ENCODE assay signal across 8 cellular contexts in genomic region chr4:157045507-157046127, GRCh38. TPM values are rescaled to one million over a fixed set of nuclear protein-coding genes. Genes with fewer than 3 reads are reported as not detected.
A peak's percentile ranks its signal among the peaks of the same experiment; 100 is the strongest.
DNase-seq lines count a peak whose midpoint lies in the region; ATAC-seq, FAIRE-seq and TF ChIP-seq lines count a peak whose summit lies in the region.

No MANE protein-coding gene starts in this region.

- CTCF ChIA-PET in activated CD8-positive, alpha-beta T cell treated with anti-CD3 and anti-CD28 coated beads for 36 hours (lab: Charles Lee): interaction anchor here (0.9 kb wide), 1 partner anchor 12 kb away, joined by 4 read pairs; no protein-coding TSS in a partner anchor
- CTCF ChIA-PET in activated CD8-positive, alpha-beta T cell treated with anti-CD3 and anti-CD28 coated beads, Interleukin-2, amount 10 ng/mL, durations not matched to agents 7 days and 5 days (lab: Charles Lee): no interaction called here

- no peak for TF ChIP-seq POLR2A in transverse colon (IDR thresholded peaks at IDR 0.05)

- no peaks in the 10 kb centered on the region for H3K36me3 Mint-ChIP-seq in activated CD8-positive, alpha-beta T cell treated with anti-CD3 and anti-CD28 coated beads for 36 hours (ENCODE audit: low read depth)
- no peaks in the 10 kb centered on the region for H3K36me3 Mint-ChIP-seq in activated CD8-positive, alpha-beta T cell treated with anti-CD3 and anti-CD28 coated beads, Interleukin-2, amount 10 ng/mL, durations not matched to agents 7 days and 5 days (ENCODE audit: low read depth)
- H3K36me3 Mint-ChIP-seq in astrocyte (ENCODE audit: low read depth, unreplicated experiment): no peaks in the 10 kb centered on the region

- H3K9me3 Mint-ChIP-seq in activated CD8-positive, alpha-beta T cell treated with anti-CD3 and anti-CD28 coated beads for 36 hours: no peaks in the 10 kb centered on the region
- no peaks in the 10 kb centered on the region for H3K9me3 Mint-ChIP-seq in activated CD8-positive, alpha-beta T cell treated with anti-CD3 and anti-CD28 coated beads, Interleukin-2, amount 10 ng/mL, durations not matched to agents 7 days and 5 days (ENCODE audit: insufficient read depth)
- H3K9me3 Mint-ChIP-seq in astrocyte (ENCODE audit: unreplicated experiment): peaks cover 2% of the 10 kb centered on the region

- in situ Hi-C loops in transverse colon (cut with MboI; ENCODE audit: low pct_ligation_motif_present in 1 of 4, low pct_unique_long_range_greater_than_20kb in 1 of 4, low sequenced_read_pairs in 3 of 4): loop anchor here in 1 of 4 donors (10.0 kb wide), 1 partner anchor 571 kb away; no protein-coding TSS in a partner anchor

- peak overlapping the region; percentile 34 for H3K4me2 ChIP-seq in astrocyte (ENCODE audit: low read length)

- no peaks in the 10 kb centered on the region for H3K4me1 Mint-ChIP-seq in activated CD8-positive, alpha-beta T cell treated with anti-CD3 and anti-CD28 coated beads for 36 hours (ENCODE audit: low read depth)
- H3K4me1 Mint-ChIP-seq in activated CD8-positive, alpha-beta T cell treated with anti-CD3 and anti-CD28 coated beads, Interleukin-2, amount 10 ng/mL, durations not matched to agents 7 days and 5 days (ENCODE audit: low read depth): no peaks in the 10 kb centered on the region
- H3K4me1 Mint-ChIP-seq in astrocyte (ENCODE audit: low read depth, unreplicated experiment): peaks cover 24% of the 10 kb centered on the region

- H3K27ac ChIP-seq in astrocyte (ENCODE audit: low read depth, low read length): no peak overlapping the region
- H3K27ac ChIP-seq in transverse colon: no peak overlapping the region

- no peaks in the 10 kb centered on the region for H3K27me3 Mint-ChIP-seq in activated CD8-positive, alpha-beta T cell treated with anti-CD3 and anti-CD28 coated beads for 36 hours
- no peaks in the 10 kb centered on the region for H3K27me3 Mint-ChIP-seq in activated CD8-positive, alpha-beta T cell treated with anti-CD3 and anti-CD28 coated beads, Interleukin-2, amount 10 ng/mL, durations not matched to agents 7 days and 5 days (ENCODE audit: low read depth)
- no peaks in the 10 kb centered on the region for H3K27me3 Mint-ChIP-seq in astrocyte (ENCODE audit: low read depth, unreplicated experiment)

- TF ChIP-seq EP300 in transverse colon (IDR thresholded peaks at IDR 0.05; ENCODE audit: low read depth): no peak

- TF ChIP-seq CTCF in activated CD8-positive, alpha-beta T cell treated with anti-CD3 and anti-CD28 coated beads for 36 hours (IDR thresholded peaks at IDR 0.05): peak; percentile 1
- TF ChIP-seq CTCF in astrocyte (IDR thresholded peaks at IDR 0.05; ENCODE audit: insufficient read depth, low read depth, low read length): peak; percentile 96
- TF ChIP-seq CTCF in transverse colon (IDR thresholded peaks at IDR 0.05): peak; percentile 58 to 69 (median 60)

- H3K4me3 ChIP-seq in astrocyte (ENCODE audit: insufficient read depth, low read depth, low read length) (no peak overlapping the region), transverse colon (no peak overlapping the region)

- H2AFZ ChIP-seq in astrocyte (ENCODE audit: low read depth, low read length): no peak overlapping the region

- peaks cover 5% of the 10 kb centered on the region for H3K4me1 ChIP-seq in astrocyte (ENCODE audit: insufficient read depth, low read length)
- no peaks in the 10 kb centered on the region for H3K4me1 ChIP-seq in transverse colon

- peak; percentile 80 for FAIRE-seq in astrocyte (lab: Jason Lieb, UNC)

- no peak for DNase-seq in activated CD8-positive, alpha-beta T cell treated with anti-CD3 and anti-CD28 coated beads for 36 hours
- no peak for DNase-seq in activated CD8-positive, alpha-beta T cell treated with anti-CD3 and anti-CD28 coated beads, Interleukin-2, amount 10 ng/mL, durations not matched to agents 7 days and 5 days
- peak; percentile 9 for DNase-seq in NCI-H2029 treated with DMSO at 0.1 percent for 48 hours (lab: John Stamatoyannopoulos, UW)
- DNase-seq in astrocyte (ENCODE audit: low read depth): peak; percentile 63
- DNase-seq in inferior parietal cortex (ENCODE audit: extremely low spot score): peak; percentile 59
- DNase-seq in transverse colon: peak; percentile 9
- no peak for DNase-seq in activated effector memory CD4-positive, alpha-beta T cell treated with Interleukin-2 at 50 U/mL for 16 hours

- H3K36me3 ChIP-seq in astrocyte (ENCODE audit: insufficient read depth, low read length) (no peaks in the 10 kb centered on the region), transverse colon (no peaks in the 10 kb centered on the region)

- WGBS in transverse colon (ENCODE audit: low coverage in 1 of 2), 2 donors: 13 to 19% methylated on average over 2 of the region's 2 CpGs

- no peaks in the 10 kb centered on the region for H4K20me1 ChIP-seq in astrocyte (ENCODE audit: insufficient read depth, low read length)

- no peak overlapping the region for H3K4me3 Mint-ChIP-seq in activated CD8-positive, alpha-beta T cell treated with anti-CD3 and anti-CD28 coated beads for 36 hours
- H3K4me3 Mint-ChIP-seq in activated CD8-positive, alpha-beta T cell treated with anti-CD3 and anti-CD28 coated beads, Interleukin-2, amount 10 ng/mL, durations not matched to agents 7 days and 5 days: no peak overlapping the region
- H3K4me3 Mint-ChIP-seq in astrocyte (ENCODE audit: unreplicated experiment): no peak overlapping the region

- POLR2A ChIA-PET in activated CD8-positive, alpha-beta T cell treated with anti-CD3 and anti-CD28 coated beads for 36 hours (lab: Charles Lee): no interaction called here
- POLR2A ChIA-PET in activated CD8-positive, alpha-beta T cell treated with anti-CD3 and anti-CD28 coated beads, Interleukin-2, amount 10 ng/mL, durations not matched to agents 7 days and 5 days (lab: Charles Lee): no interaction called here

- H3K27me3 ChIP-seq in astrocyte (ENCODE audit: insufficient read depth, low read length): no peaks in the 10 kb centered on the region
- no peaks in the 10 kb centered on the region for H3K27me3 ChIP-seq in transverse colon

- no peak overlapping the region for H3K27ac Mint-ChIP-seq in activated CD8-positive, alpha-beta T cell treated with anti-CD3 and anti-CD28 coated beads for 36 hours
- H3K27ac Mint-ChIP-seq in activated CD8-positive, alpha-beta T cell treated with anti-CD3 and anti-CD28 coated beads, Interleukin-2, amount 10 ng/mL, durations not matched to agents 7 days and 5 days: no peak overlapping the region
- H3K27ac Mint-ChIP-seq in astrocyte (ENCODE audit: unreplicated experiment): no peak overlapping the region

- intact Hi-C loops in activated CD8-positive, alpha-beta T cell treated with anti-CD3 and anti-CD28 coated beads for 36 hours (cut with micrococcal nuclease): no loop called here
- intact Hi-C loops in transverse colon (cut with DNase I; ENCODE audit: low total_unique reads): no loop called here

- ATAC-seq in activated CD8-positive, alpha-beta T cell treated with anti-CD3 and anti-CD28 coated beads for 36 hours: peak; percentile 42
- no peak for ATAC-seq in activated CD8-positive, alpha-beta T cell treated with anti-CD3 and anti-CD28 coated beads, Interleukin-2, amount 10 ng/mL, durations not matched to agents 7 days and 5 days
- peak; percentile 68 for ATAC-seq in HG02798 (IDR thresholded peaks at IDR 0.05; ENCODE audit: poor library complexity, unreplicated experiment)

- H3K9me3 ChIP-seq in astrocyte (ENCODE audit: insufficient read depth, low read depth, low read length) (no peaks in the 10 kb centered on the region), transverse colon (no peaks in the 10 kb centered on the region)

- no peaks in the 10 kb centered on the region for H3K79me2 ChIP-seq in astrocyte (ENCODE audit: insufficient read depth, low read length)

- peak overlapping the region; percentile 26 for H3K9ac ChIP-seq in astrocyte (ENCODE audit: low read length)

RNA-seq across cellular contexts. Expression of gene GLRB, which starts 30.3 kb away (rescaled TPM):
- total RNA-seq in activated CD8-positive, alpha-beta T cell treated with anti-CD3 and anti-CD28 coated beads for 36 hours: not detected
- not detected for total RNA-seq in activated CD8-positive, alpha-beta T cell treated with anti-CD3 and anti-CD28 coated beads, Interleukin-2, amount 10 ng/mL, durations not matched to agents 7 days and 5 days
- total RNA-seq in astrocyte: 5.7 and 6.8 TPM in 2 replicates
- 1 to 10 TPM in 3 of 4 donors, not detected in 1; 1.1 to 2.9 (median 1.6) TPM for total RNA-seq in transverse colon

Comparison
In these comparisons a context has a peak if more than half of its experiments do, and no peak if none do; other contexts are left out.
1. DNase-seq: peak in NCI-H2029 treated with DMSO at 0.1 percent for 48 hours (single experiment), astrocyte (single experiment), inferior parietal cortex (single experiment) and transverse colon (single experiment); none in activated CD8-positive, alpha-beta T cell treated with anti-CD3 and anti-CD28 coated beads for 36 hours (single experiment), activated CD8-positive, alpha-beta T cell treated with anti-CD3 and anti-CD28 coated beads, Interleukin-2, amount 10 ng/mL, durations not matched to agents 7 days and 5 days (single experiment) and activated effector memory CD4-positive, alpha-beta T cell treated with Interleukin-2 at 50 U/mL for 16 hours (single experiment).
2. CTCF ChIP-seq: peak in every context shown above with its lines; median percentile 96 in astrocyte; 60 in transverse colon; 1 in activated CD8-positive, alpha-beta T cell treated with anti-CD3 and anti-CD28 coated beads for 36 hours.